ENCODE assay signal across 8 cellular contexts in genomic region chr4:98996056-98996941, GRCh38.
DNase-seq lines count a peak whose midpoint lies in the region; ATAC-seq and TF ChIP-seq lines count a peak whose summit lies in the region.

No MANE protein-coding gene starts in this region.

- H3K9me2 ChIP-seq in Loucy (replicated peaks; ENCODE audit: low read depth, low read length): no peaks in the 10 kb centered on the region

- H3K36me3 Mint-ChIP-seq in nephron (ENCODE audit: low read depth): peaks cover 6% of the 10 kb centered on the region

- H3K27me3 ChIP-seq in Loucy (ENCODE audit: insufficient read depth, low read length, poor library complexity, severe bottlenecking): no peaks in the 10 kb centered on the region

- no peak for TF ChIP-seq CTCF in Loucy (conservative IDR thresholded peaks at IDR 0.05; ENCODE audit: low read length)
- TF ChIP-seq CTCF in nephron (IDR thresholded peaks at IDR 0.05; ENCODE audit: unreplicated experiment in 3 of 3): no peak

- H3K9ac ChIP-seq in Loucy (ENCODE audit: low read depth, low read length, poor library complexity, severe bottlenecking): peak overlapping the region; percentile 72

- H3K36me3 ChIP-seq in Loucy (ENCODE audit: insufficient read depth, low read length): no peaks in the 10 kb centered on the region

- no peaks in the 10 kb centered on the region; the same call in 1 of the 2 replicates for H3F3A ChIP-seq in Loucy (ENCODE audit: low read depth)

- no peaks in the 10 kb centered on the region for H3K9me3 ChIP-seq in Loucy (ENCODE audit: insufficient read depth, low read depth, low read length)

- peak overlapping the region; percentile 71 for H3K4me2 ChIP-seq in Loucy (ENCODE audit: low read depth, low read length, poor library complexity, severe bottlenecking)

- H3K9me3 Mint-ChIP-seq in nephron: no peaks in the 10 kb centered on the region

- ATAC-seq in GM21737 (IDR thresholded peaks at IDR 0.05; ENCODE audit: unreplicated experiment) (peak; percentile 26), GM19397 (IDR thresholded peaks at IDR 0.05; ENCODE audit: unreplicated experiment) (no peak)

- H3K27me3 Mint-ChIP-seq in nephron (ENCODE audit: low read depth): no peaks in the 10 kb centered on the region

- DNase-seq in GM04503 (ENCODE audit: low read depth) (peak; percentile 4), fibroblast of gingiva (ENCODE audit: low read depth) (peak; percentile 15)
- DNase-seq in activated CD4-positive, alpha-beta T cell treated with anti-CD3 and anti-CD28 coated beads for 48 hours: peak; percentile 36
- DNase-seq in activated effector memory CD4-positive, alpha-beta T cell treated with Interleukin-2 at 50 U/mL for 16 hours: no peak

- peak overlapping the region; percentile 86 for H3K4me3 ChIP-seq in Loucy (ENCODE audit: low read length, poor library complexity, severe bottlenecking)

- H2AFZ ChIP-seq in Loucy (ENCODE audit: low read length): peak overlapping the region; percentile 57; the same call in 1 of the 2 replicates

- peak overlapping the region; percentile 14 to 58 (median 37) for H3K27ac Mint-ChIP-seq in nephron

- peaks cover 57% of the 10 kb centered on the region for H3K79me2 ChIP-seq in Loucy (ENCODE audit: insufficient read depth, low read length)

- H3K4me3 Mint-ChIP-seq in nephron: peak overlapping the region; percentile 78 to 85 (median 80)

- peaks cover 51% of the 10 kb centered on the region for H4K20me1 ChIP-seq in Loucy (ENCODE audit: insufficient read depth, low read length, poor library complexity, severe bottlenecking)

- H3K4me1 ChIP-seq in Loucy (ENCODE audit: insufficient read depth, low read length, poor library complexity, severe bottlenecking): peaks cover 48% of the 10 kb centered on the region

- peaks cover 25% of the 10 kb centered on the region for H3K4me1 Mint-ChIP-seq in nephron
